10 cellular contexts compared by ENCODE assay signal in the genomic region with DNA sequence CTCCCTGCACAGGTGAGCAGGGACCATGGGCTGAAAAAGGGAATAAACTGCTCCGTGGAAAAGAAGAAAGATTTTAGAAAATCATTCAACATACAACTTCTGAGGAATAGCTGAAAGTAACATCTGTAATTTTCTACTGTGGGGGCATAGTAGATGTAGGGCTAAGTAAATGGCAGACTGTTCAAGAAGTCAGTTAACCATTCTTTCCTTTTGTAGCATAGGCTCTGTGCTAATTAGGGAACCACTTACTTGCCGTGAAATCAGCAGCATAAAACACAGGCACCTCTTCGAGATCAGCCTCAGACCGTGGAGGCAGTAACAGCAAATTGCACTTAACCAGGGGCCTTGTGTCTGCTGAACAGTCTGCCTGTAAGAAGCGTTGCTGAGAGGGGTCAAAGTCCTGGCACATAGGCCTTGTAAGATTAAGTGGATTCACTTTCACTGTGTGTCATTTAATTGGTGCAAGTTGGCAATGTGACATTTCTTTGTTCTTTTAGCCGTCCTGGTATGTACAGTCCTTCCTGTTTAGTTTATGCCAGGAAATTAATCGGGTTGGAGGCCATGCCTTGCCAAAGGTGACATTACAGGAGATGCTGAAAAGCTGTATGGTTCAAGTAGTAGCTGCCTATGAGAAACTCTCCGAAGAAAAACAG. TPM values are rescaled to one million over a fixed set of nuclear protein-coding genes. Genes with fewer than 3 reads are reported as not detected.
A peak's percentile ranks its signal among the peaks of the same experiment; 100 is the strongest.
DNase-seq lines count a peak whose midpoint lies in the region; ATAC-seq and TF ChIP-seq lines count a peak whose summit lies in the region.
"Had no signal": no experiment of that assay in that cellular context is flagged by ENCODE, and none has a peak within 500 bp of the region (broad histone marks: within the 10 kb centered on the region; RNA-seq: fewer than 3 reads in every experiment).

No MANE protein-coding gene starts in this region.

- H3F3A ChIP-seq in Loucy (ENCODE audit: low read depth) = peaks cover 13% of the 10 kb centered on the region

- H3K9me3 Mint-ChIP-seq in CD4-positive, alpha-beta T cell = no peaks in the 10 kb centered on the region
- H3K9me3 Mint-ChIP-seq in brain = no peaks in the 10 kb centered on the region

- peak overlapping the region; percentile 8 for H3K27ac ChIP-seq in CD4-positive, alpha-beta T cell (ENCODE audit: low read depth, low read length)

- peak overlapping the region; percentile 80 for H3K9ac ChIP-seq in Loucy (ENCODE audit: low read depth, low read length, poor library complexity, severe bottlenecking)

- TF ChIP-seq CTCF in CD4-positive, alpha-beta T cell (IDR thresholded peaks at IDR 0.05) = no peak
- TF ChIP-seq CTCF in Loucy (conservative IDR thresholded peaks at IDR 0.05; ENCODE audit: low read length) (no peak), brain (conservative IDR thresholded peaks at IDR 0.05) (no peak)

- peaks cover 48% of the 10 kb centered on the region; the same call in 1 of the 2 replicates for H3K79me2 ChIP-seq in Loucy (ENCODE audit: insufficient read depth, low read length)

- no peaks in the 10 kb centered on the region for H3K9me2 ChIP-seq in Loucy (replicated peaks; ENCODE audit: low read depth, low read length)

- peak overlapping the region; percentile 87 for H3K27ac Mint-ChIP-seq in CD4-positive, alpha-beta T cell
- H3K27ac Mint-ChIP-seq in brain = peak overlapping the region in 4 of 5 experiments; percentile 71 to 83 (median 80)

- intact Hi-C loops in CD4-positive, alpha-beta T cell (cut with DNase I, micrococcal nuclease) = no loop called here

- H4K20me1 ChIP-seq in Loucy (ENCODE audit: insufficient read depth, low read length, poor library complexity, severe bottlenecking) = no peaks in the 10 kb centered on the region

- peak overlapping the region; percentile 43 for H3K4me3 Mint-ChIP-seq in CD4-positive, alpha-beta T cell
- no peak overlapping the region for H3K4me3 Mint-ChIP-seq in brain

- H3K4me3 ChIP-seq in Loucy (ENCODE audit: low read length, poor library complexity, severe bottlenecking) = peak overlapping the region; percentile 68

- no peak for DNase-seq in CD4-positive, alpha-beta T cell
- DNase-seq in mucosa of gallbladder (ENCODE audit: low spot score) (peak; percentile 85), NCI-H1105 treated with DMSO at 0.1 percent for 48 hours (lab: John Stamatoyannopoulos, UW) (no peak), amygdala (lab: John Stamatoyannopoulos, UW) (no peak), germinal center (ENCODE audit: low spot score) (no peak)
- DNase-seq: NCI-H2171, T-helper 9 cell had no signal

- H3K27me3 ChIP-seq in CD4-positive, alpha-beta T cell (ENCODE audit: control insufficient read depth, insufficient read depth, low read length) = no peaks in the 10 kb centered on the region
- H3K27me3 ChIP-seq in Loucy (ENCODE audit: insufficient read depth, low read length, poor library complexity, severe bottlenecking) = no peaks in the 10 kb centered on the region

- no peaks in the 10 kb centered on the region for H3K27me3 Mint-ChIP-seq in CD4-positive, alpha-beta T cell
- H3K27me3 Mint-ChIP-seq in brain = no peaks in the 10 kb centered on the region

- peaks cover 67% of the 10 kb centered on the region for H3K36me3 ChIP-seq in Loucy (ENCODE audit: insufficient read depth, low read length)

- H3K4me2 ChIP-seq in Loucy (ENCODE audit: low read depth, low read length, poor library complexity, severe bottlenecking) = peak overlapping the region; percentile 80

- H3K4me1 Mint-ChIP-seq in CD4-positive, alpha-beta T cell (ENCODE audit: low read depth) = peaks cover 24% of the 10 kb centered on the region
- H3K4me1 Mint-ChIP-seq in brain = peaks cover 11% of the 10 kb centered on the region

- H3K9me3 ChIP-seq in CD4-positive, alpha-beta T cell (ENCODE audit: control insufficient read depth, low read length) = no peaks in the 10 kb centered on the region
- H3K9me3 ChIP-seq in Loucy (ENCODE audit: insufficient read depth, low read depth, low read length) = no peaks in the 10 kb centered on the region

- POLR2A ChIA-PET in CD4-positive, alpha-beta T cell (lab: Charles Lee) = interaction anchor here (1.2 to 2.5 kb wide), 4 partner anchors 9 to 29 kb away, joined by 4 to 17 read pairs (median 5); a partner anchor contains a TSS

- no peak overlapping the region for H2AFZ ChIP-seq in Loucy (ENCODE audit: low read length)

- ATAC-seq in CD4-positive, alpha-beta T cell (ENCODE audit: poor library complexity) = peak; percentile 65
- no peak for ATAC-seq in GM18505 (IDR thresholded peaks at IDR 0.05; ENCODE audit: unreplicated experiment)

- peaks cover 42% of the 10 kb centered on the region for H3K4me1 ChIP-seq in Loucy (ENCODE audit: insufficient read depth, low read length, poor library complexity, severe bottlenecking)

- TF ChIP-seq POLR2A in GM18505 (IDR thresholded peaks at IDR 0.05; ENCODE audit: borderline replicate concordance, extremely low read depth, insufficient read depth, insufficient read length) = no peak

- CTCF ChIA-PET in CD4-positive, alpha-beta T cell (lab: Charles Lee) = interaction anchor here (0.8 to 1.0 kb wide), 2 partner anchors 9 to 11 kb away, joined by 3 read pairs; no protein-coding TSS in a partner anchor

- H3K36me3 Mint-ChIP-seq in CD4-positive, alpha-beta T cell (ENCODE audit: low read depth) = peaks cover 92% of the 10 kb centered on the region
- H3K36me3 Mint-ChIP-seq in brain = peaks cover 92% of the 10 kb centered on the region

RNA-seq across cellular contexts. Expression of a gene that starts 10.4 kb away (rescaled TPM):
- total RNA-seq in CD4-positive, alpha-beta T cell = 10 to 100 TPM; 83.0 to 86.2 TPM
- polyA plus RNA-seq in brain (ENCODE audit: insufficient read depth, low read depth, low replicate concordance) = 99.7 TPM
- 50.6 TPM for total RNA-seq in mucosa of gallbladder

RNA-seq across cellular contexts. Expression of a gene that starts 38.5 kb away (rescaled TPM):
- total RNA-seq in CD4-positive, alpha-beta T cell = not detected
- 7.7 TPM for polyA plus RNA-seq in brain (ENCODE audit: insufficient read depth, low read depth, low replicate concordance)
- 0.14 TPM for total RNA-seq in mucosa of gallbladder

RNA-seq across cellular contexts. Expression of a gene that starts 58.4 kb away (rescaled TPM):
- not detected for total RNA-seq in CD4-positive, alpha-beta T cell
- not detected for polyA plus RNA-seq in brain (ENCODE audit: insufficient read depth, low read depth, low replicate concordance)
- total RNA-seq in mucosa of gallbladder = not detected
